8 cellular contexts compared by ENCODE assay signal in genomic region chr11:110431212-110432073, GRCh38. TPM values are rescaled to one million over a fixed set of nuclear protein-coding genes. Genes with fewer than 3 reads are reported as not detected.
DNase-seq lines count a peak whose midpoint lies in the region; ATAC-seq lines count a peak whose summit lies in the region.

No MANE protein-coding gene starts in this region.

- H3K4me3 ChIP-seq in urinary bladder (ENCODE audit: low read depth, low read length), result peak overlapping the region; percentile 97

- DNase-seq in KBM-7 (peak; percentile 47), lung microvascular endothelial cell (ENCODE audit: low read depth in 2 of 2) (peak; percentile 19 to 40), HuH-7 (ENCODE audit: low spot score) (no peak), DMS153 (lab: John Stamatoyannopoulos, UW) (no peak)

- H3K36me3 ChIP-seq in ES-I3 (ENCODE audit: insufficient read depth, low read length) (no peaks in the 10 kb centered on the region), urinary bladder (ENCODE audit: insufficient read depth) (no peaks in the 10 kb centered on the region)

- peaks cover 4% of the 10 kb centered on the region for H3K4me1 ChIP-seq in ES-I3 (ENCODE audit: insufficient read depth, low read length)
- no peaks in the 10 kb centered on the region for H3K4me1 ChIP-seq in urinary bladder (ENCODE audit: insufficient read depth)

- in situ Hi-C loops in KBM-7 (cut with MboI; ENCODE audit: low pct_unique_long_range_greater_than_20kb, low sequenced_read_pairs), result no loop called here

- peak overlapping the region; percentile 89; the same call in 1 of the 2 replicates for H3K9ac ChIP-seq in ES-I3 (ENCODE audit: low read depth, low read length)

- H3K9me3 ChIP-seq in ES-I3 (ENCODE audit: control insufficient read depth, insufficient read depth, low read length), result no peaks in the 10 kb centered on the region

- ATAC-seq in HG02623 (IDR thresholded peaks at IDR 0.05; ENCODE audit: unreplicated experiment), result no peak

- WGBS in urinary bladder, result 44% methylated on average over 10 of the region's 10 CpGs

- H3K27ac ChIP-seq in angular gyrus (ENCODE audit: low read depth, low read length), result peak overlapping the region; percentile 67
- no peak overlapping the region for H3K27ac ChIP-seq in urinary bladder (ENCODE audit: low read depth)

RNA-seq across cellular contexts. Expression of gene FDX1, which starts 1.7 kb away (rescaled TPM):
- 8.3 and 8.5 TPM in 2 replicates for total RNA-seq in lung microvascular endothelial cell
- total RNA-seq in urinary bladder, result 13.7 TPM
- 8.5 TPM for polyA plus RNA-seq in urinary bladder

Comparison
In these comparisons a context has a peak if more than half of its experiments do, and no peak if none do; other contexts are left out.
1. DNase-seq: peak in KBM-7 (single experiment) and lung microvascular endothelial cell (2 of 2); none in HuH-7 (single experiment) and DMS153 (single experiment).